8 cellular contexts compared by ENCODE assay signal in genomic region chr3:108221911-108222812, GRCh38. TPM values are rescaled to one million over a fixed set of nuclear protein-coding genes. Genes with fewer than 3 reads are reported as not detected.
DNase-seq lines count a peak whose midpoint lies in the region; ATAC-seq and TF ChIP-seq lines count a peak whose summit lies in the region.

Gene IFT57, minus strand, starts transcription at chr3:108222424. Its CDS starts 102 bp downstream, at chr3:108222322.

- peak within 1 kb of the TSS; percentile 99 for H3K27ac Mint-ChIP-seq in endodermal cell

- no peak within 1 kb of the TSS for H2BK5ac ChIP-seq in mesendoderm (ENCODE audit: low read length)

- TF ChIP-seq CTCF in endodermal cell (conservative IDR thresholded peaks at IDR 0.05) = no peak

- H3K79me2 ChIP-seq in mesendoderm (ENCODE audit: control insufficient read depth, insufficient read depth, low read length) = no peaks in the 10 kb centered on the region

- H3K4me1 ChIP-seq in NT2/D1 (ENCODE audit: insufficient read depth, insufficient read length) = no peaks in the 10 kb centered on the region
- peaks cover 5% of the 10 kb centered on the region for H3K4me1 ChIP-seq in endodermal cell (ENCODE audit: control insufficient read depth, insufficient read depth, low read length)
- no peaks in the 10 kb centered on the region for H3K4me1 ChIP-seq in mesendoderm (ENCODE audit: control insufficient read depth, low read depth, low read length)

- H3K4me1 Mint-ChIP-seq in endodermal cell = peaks cover 31% of the 10 kb centered on the region

- H3K4me2 ChIP-seq in mesendoderm (ENCODE audit: low read length) = peak within 1 kb of the TSS; percentile 81

- H3K4ac ChIP-seq in mesendoderm (ENCODE audit: low read depth, low read length) = no peak within 1 kb of the TSS

- peak within 1 kb of the TSS; percentile 95 for H3K4me3 Mint-ChIP-seq in endodermal cell

- H4K8ac ChIP-seq in mesendoderm (ENCODE audit: low read depth, low read length) = no peak within 1 kb of the TSS

- no peak within 1 kb of the TSS for H2BK15ac ChIP-seq in mesendoderm (replicated peaks; ENCODE audit: low read depth)

- H3K79me1 ChIP-seq in mesendoderm (ENCODE audit: low read length) = no peaks in the 10 kb centered on the region

- H2BK120ac ChIP-seq in mesendoderm (ENCODE audit: low read depth, low read length) = no peak within 1 kb of the TSS

- H3K9me3 Mint-ChIP-seq in endodermal cell = no peaks in the 10 kb centered on the region

- peak within 1 kb of the TSS; percentile 82 for H3K27ac ChIP-seq in endodermal cell (ENCODE audit: low read depth, low read length)
- H3K27ac ChIP-seq in mesendoderm (ENCODE audit: low read depth, low read length) = no peak within 1 kb of the TSS

- no peak within 1 kb of the TSS for H4K5ac ChIP-seq in mesendoderm (ENCODE audit: low read length)

- H3K9me3 ChIP-seq in NT2/D1 (ENCODE audit: insufficient read depth, low read length) (no peaks in the 10 kb centered on the region), endodermal cell (ENCODE audit: control insufficient read depth, low read length) (no peaks in the 10 kb centered on the region)

- H3K27me3 ChIP-seq in NT2/D1 (ENCODE audit: insufficient read depth, insufficient read length) (peaks cover 12% of the 10 kb centered on the region), endodermal cell (ENCODE audit: control insufficient read depth, insufficient read depth, low read length, poor library complexity, severe bottlenecking) (no peaks in the 10 kb centered on the region), mesendoderm (ENCODE audit: insufficient read depth, low read length, poor library complexity) (no peaks in the 10 kb centered on the region)

- H3K27me3 Mint-ChIP-seq in endodermal cell (ENCODE audit: insufficient read depth) = peaks cover 5% of the 10 kb centered on the region

- no peak within 1 kb of the TSS for H3K23ac ChIP-seq in mesendoderm (ENCODE audit: low read length)

- ATAC-seq in GM21381 (IDR thresholded peaks at IDR 0.05; ENCODE audit: unreplicated experiment) = peak; percentile 91

- WGBS in endodermal cell (ENCODE audit: insufficient coverage in 1 of 2, insufficient read length in 1 of 2), 2 experiments = 1% methylated on average over 21 to 57 of the region's 57 CpGs
- no CpG with 5 or more reads among the region's 57 CpGs for WGBS in mesendoderm (ENCODE audit: extremely low coverage, insufficient coverage, low lambda C conversion rate)

- H2AK5ac ChIP-seq in mesendoderm (ENCODE audit: low read length) = no peak within 1 kb of the TSS

- H3K4me3 ChIP-seq in NT2/D1 (ENCODE audit: insufficient read length, low read depth) (peak within 1 kb of the TSS; percentile 91), endodermal cell (ENCODE audit: low read length) (peak within 1 kb of the TSS; percentile 90), mesendoderm (ENCODE audit: low read length) (peak within 1 kb of the TSS; percentile 88)

- peak within 1 kb of the TSS; percentile 87 for H3K56ac ChIP-seq in mesendoderm (ENCODE audit: low read length)

- H3K9ac ChIP-seq in NT2/D1 (ENCODE audit: insufficient read length, low read depth) = peak within 1 kb of the TSS; percentile 84
- H3K9ac ChIP-seq in endodermal cell (ENCODE audit: extremely low read depth, low read length, poor library complexity, severe bottlenecking) = peak within 1 kb of the TSS; percentile 86
- H3K9ac ChIP-seq in mesendoderm (ENCODE audit: low read length) = peak within 1 kb of the TSS; percentile 70

- H3K36me3 ChIP-seq in NT2/D1 (ENCODE audit: insufficient read depth, insufficient read length, low read length) (peaks cover 10% of the 10 kb centered on the region), endodermal cell (ENCODE audit: control insufficient read depth, insufficient read depth, low read length) (no peaks in the 10 kb centered on the region), mesendoderm (ENCODE audit: control insufficient read depth, insufficient read depth, low read length) (no peaks in the 10 kb centered on the region)

- no peaks in the 10 kb centered on the region for H3K36me3 Mint-ChIP-seq in endodermal cell (ENCODE audit: low read depth)

- peak; percentile 100 for DNase-seq in COLO829 (ENCODE audit: low spot score)
- DNase-seq in HUDEP-2 (lab: John Stamatoyannopoulos, UW; ENCODE audit: unreplicated experiment in 76 of 76) = peak; percentile 12 to 96 (median 88)
- peak; percentile 97 for DNase-seq in NT2/D1 (ENCODE audit: low read depth, low spot score)
- DNase-seq in activated CD8-positive, alpha-beta memory T cell treated with anti-CD3 and anti-CD28 coated beads, Interleukin-2, amount 50 U/mL, for 1 hour (ENCODE audit: extremely low read depth) = peak; percentile 88
- DNase-seq in endodermal cell = peak; percentile 99
- peak; percentile 99 for DNase-seq in mesendoderm
- peak; percentile 91 for DNase-seq in stimulated activated CD8-positive, alpha-beta memory T cell treated with anti-CD3 and anti-CD28 coated beads, Interleukin-15, amount 100 ng/mL, for 1 hour (ENCODE audit: low read depth)

- H3K18ac ChIP-seq in mesendoderm (ENCODE audit: low read length) = no peak within 1 kb of the TSS

RNA-seq across cellular contexts. Expression of gene IFT57, which starts in this region (rescaled TPM):
- 10 to 100 TPM; 45.5 to 60.5 TPM for total RNA-seq in endodermal cell
- 71.7 TPM for polyA plus RNA-seq in endodermal cell (2013, experiment 1 of 2)
- 67.1 TPM for polyA plus RNA-seq in endodermal cell (2013, experiment 2 of 2)
- 20.5 TPM for polyA plus RNA-seq in mesendoderm (2013, experiment 1 of 2)
- 20.3 TPM for polyA plus RNA-seq in mesendoderm (2013, experiment 2 of 2)
